8 cellular contexts compared by ENCODE assay signal in genomic region chr1:226309398-226310122, GRCh38. TPM values are rescaled to one million over a fixed set of nuclear protein-coding genes. Genes with fewer than 3 reads are reported as not detected.
DNase-seq lines count a peak whose midpoint lies in the region; ATAC-seq and TF ChIP-seq lines count a peak whose summit lies in the region.

No MANE protein-coding gene starts in this region.

- H3K4me3 ChIP-seq in MG63: peak overlapping the region; percentile 94

- intact Hi-C loops in left ventricle myocardium superior (cut with micrococcal nuclease): no loop called here

- TF ChIP-seq CTCF in progenitor cell of endocrine pancreas (IDR thresholded peaks at IDR 0.05; ENCODE audit: unreplicated experiment): peak; percentile 25

- H3K9me3 ChIP-seq in MG63: no peaks in the 10 kb centered on the region

- H3K4me1 Mint-ChIP-seq in activated naive CD8-positive, alpha-beta T cell treated with anti-CD3 and anti-CD28 coated beads, Interleukin-2, amount 10 ng/mL, durations not matched to agents 7 days and 5 days: peaks cover 19% of the 10 kb centered on the region
- H3K4me1 Mint-ChIP-seq in progenitor cell of endocrine pancreas (ENCODE audit: low read depth): peaks cover 5% of the 10 kb centered on the region

- DNase-seq in NCI-H1417 (lab: John Stamatoyannopoulos, UW): peak in 2 of 3 experiments; percentile 16 to 83
- DNase-seq in NCI-H1417 treated with DMSO at 0.1 percent for 48 hours (lab: John Stamatoyannopoulos, UW): no peak
- DNase-seq in MG63: peak; percentile 49
- DNase-seq in activated naive CD8-positive, alpha-beta T cell treated with anti-CD3 and anti-CD28 coated beads, Interleukin-2, amount 10 ng/mL, durations not matched to agents 7 days and 5 days: no peak
- peak; percentile 62 for DNase-seq in left ventricle myocardium superior
- no peak for DNase-seq in progenitor cell of endocrine pancreas (ENCODE audit: low spot score, unreplicated experiment)
- DNase-seq in globus pallidus (ENCODE audit: low spot score): no peak

- H3K36me3 Mint-ChIP-seq in activated naive CD8-positive, alpha-beta T cell treated with anti-CD3 and anti-CD28 coated beads, Interleukin-2, amount 10 ng/mL, durations not matched to agents 7 days and 5 days: peaks cover 4% of the 10 kb centered on the region
- no peaks in the 10 kb centered on the region for H3K36me3 Mint-ChIP-seq in progenitor cell of endocrine pancreas (ENCODE audit: insufficient read depth)

- H3K4me3 Mint-ChIP-seq in activated naive CD8-positive, alpha-beta T cell treated with anti-CD3 and anti-CD28 coated beads, Interleukin-2, amount 10 ng/mL, durations not matched to agents 7 days and 5 days: peak overlapping the region; percentile 68
- H3K4me3 Mint-ChIP-seq in progenitor cell of endocrine pancreas (ENCODE audit: low read depth): peak overlapping the region; percentile 71

- peaks cover 1% of the 10 kb centered on the region for H3K9me3 Mint-ChIP-seq in activated naive CD8-positive, alpha-beta T cell treated with anti-CD3 and anti-CD28 coated beads, Interleukin-2, amount 10 ng/mL, durations not matched to agents 7 days and 5 days
- no peaks in the 10 kb centered on the region for H3K9me3 Mint-ChIP-seq in progenitor cell of endocrine pancreas (ENCODE audit: low read depth)

- no peaks in the 10 kb centered on the region for H3K36me3 ChIP-seq in MG63

- peaks cover 24% of the 10 kb centered on the region for H3K27me3 Mint-ChIP-seq in activated naive CD8-positive, alpha-beta T cell treated with anti-CD3 and anti-CD28 coated beads, Interleukin-2, amount 10 ng/mL, durations not matched to agents 7 days and 5 days
- H3K27me3 Mint-ChIP-seq in progenitor cell of endocrine pancreas: peaks cover 11% of the 10 kb centered on the region

- H3K27ac Mint-ChIP-seq in activated naive CD8-positive, alpha-beta T cell treated with anti-CD3 and anti-CD28 coated beads, Interleukin-2, amount 10 ng/mL, durations not matched to agents 7 days and 5 days: peak overlapping the region; percentile 67
- H3K27ac Mint-ChIP-seq in progenitor cell of endocrine pancreas: peak overlapping the region; percentile 67

- peak; percentile 8 for ATAC-seq in GM21528 (IDR thresholded peaks at IDR 0.05; ENCODE audit: low FRiP score, unreplicated experiment)
- ATAC-seq in activated naive CD8-positive, alpha-beta T cell treated with anti-CD3 and anti-CD28 coated beads, Interleukin-2, amount 10 ng/mL, durations not matched to agents 7 days and 5 days (ENCODE audit: low read depth): no peak
- ATAC-seq in left ventricle myocardium superior: peak; percentile 38

- H3K27me3 ChIP-seq in MG63: no peaks in the 10 kb centered on the region

- POLR2A ChIA-PET in activated naive CD8-positive, alpha-beta T cell treated with anti-CD3 and anti-CD28 coated beads, Interleukin-2, amount 10 ng/mL, durations not matched to agents 7 days and 5 days (lab: Charles Lee): interaction anchor here (0.6 to 2.8 kb wide), 15 partner anchors 9 to 832 kb away, joined by 3 to 25 read pairs (median 4); partner anchors contain the start of genes H3-3A, PARP1 and SDE2

RNA-seq across cellular contexts. Expression of gene LIN9, which starts 0.6 kb away (rescaled TPM):
- total RNA-seq in MG63 (2014; rRNA removed; shearing (Covaris generic); ENCODE audit: low replicate concordance): 12.3 and 13.9 TPM in 2 replicates
- total RNA-seq in activated naive CD8-positive, alpha-beta T cell treated with anti-CD3 and anti-CD28 coated beads, Interleukin-2, amount 10 ng/mL, durations not matched to agents 7 days and 5 days: 10 to 100 TPM; 11.0 to 11.1 TPM
- total RNA-seq in left ventricle myocardium superior: 20.4 TPM
- 8.2 and 8.6 TPM in 2 replicates for total RNA-seq in progenitor cell of endocrine pancreas

Comparison
In these comparisons a context has a peak if more than half of its experiments do, and no peak if none do; other contexts are left out.
1. DNase-seq: peak in NCI-H1417 (2 of 3), MG63 (single experiment) and left ventricle myocardium superior (single experiment); none in NCI-H1417 treated with DMSO at 0.1 percent for 48 hours (single experiment), activated naive CD8-positive, alpha-beta T cell treated with anti-CD3 and anti-CD28 coated beads, Interleukin-2, amount 10 ng/mL, durations not matched to agents 7 days and 5 days (single experiment), progenitor cell of endocrine pancreas (single experiment) and globus pallidus (single experiment).